11 cellular contexts compared by ENCODE assay signal in genomic region chr7:22578048-22578770, GRCh38.
A peak's percentile ranks its signal among the peaks of the same experiment; 100 is the strongest.
DNase-seq lines count a peak whose midpoint lies in the region; ATAC-seq and TF ChIP-seq lines count a peak whose summit lies in the region.
"Had no signal": no experiment of that assay in that cellular context is flagged by ENCODE, and none has a peak within 500 bp of the region (broad histone marks: within the 10 kb centered on the region; RNA-seq: fewer than 3 reads in every experiment).

No MANE protein-coding gene starts in this region.

- POLR2A ChIA-PET in CD8-positive, alpha-beta memory T cell (lab: Charles Lee), result no interaction called here

- intact Hi-C loops in adrenal gland (cut with DNase I) (no loop called here), left ventricle myocardium inferior (cut with micrococcal nuclease) (no loop called here)

- no peak overlapping the region for H3K4me3 ChIP-seq in adrenal gland
- H3K4me3 ChIP-seq in left ventricle myocardium inferior, result no peak overlapping the region
- peak overlapping the region in 2 of 3 donors; percentile 15 to 25 for H3K4me3 ChIP-seq in skeletal muscle tissue (ENCODE audit: low read length in 3 of 3)
- H3K4me3 ChIP-seq in CD8-positive, alpha-beta memory T cell (ENCODE audit: low read length), result no peak overlapping the region

- no peak overlapping the region for H3K9ac ChIP-seq in skeletal muscle tissue (ENCODE audit: low read depth in 1 of 3, low read length in 3 of 3)

- no peak overlapping the region for H3K4me3 Mint-ChIP-seq in CD8-positive, alpha-beta memory T cell
- H3K4me3 Mint-ChIP-seq: T-helper 17 cell had no signal

- CTCF ChIA-PET in CD8-positive, alpha-beta memory T cell (lab: Charles Lee), result no interaction called here

- peaks cover 0 to 2% (median 0%) of the 10 kb centered on the region in 5 donors for H3K9me3 Mint-ChIP-seq in CD8-positive, alpha-beta memory T cell

- 46 to 64% (median 57%) methylated on average over 5 of the region's 5 CpGs for WGBS in adrenal gland, 4 donors

- H3K4me1 ChIP-seq in adrenal gland (replicated peaks in 1 of 2) (peaks cover 0 to 14% of the 10 kb centered on the region in 2 donors), left ventricle myocardium inferior (peaks cover 33% of the 10 kb centered on the region), skeletal muscle tissue (ENCODE audit: control insufficient read depth in 3 of 3, insufficient read depth in 3 of 3, low read length in 3 of 3) (peaks cover 13 to 22% (median 21%) of the 10 kb centered on the region in 3 donors)
- H3K4me1 ChIP-seq in CD8-positive, alpha-beta memory T cell (ENCODE audit: insufficient read depth, low read length), result no peaks in the 10 kb centered on the region

- H3K27me3 ChIP-seq in adrenal gland (no peaks in the 10 kb centered on the region), left ventricle myocardium inferior (ENCODE audit: low read depth) (no peaks in the 10 kb centered on the region), skeletal muscle tissue (ENCODE audit: control insufficient read depth in 3 of 3, insufficient read depth in 3 of 3, low read length in 3 of 3) (peaks cover 0 to 1% (median 0%) of the 10 kb centered on the region in 3 donors)
- no peaks in the 10 kb centered on the region for H3K27me3 ChIP-seq in CD8-positive, alpha-beta memory T cell (ENCODE audit: insufficient read depth, low read length, poor library complexity, severe bottlenecking)

- H3K9me3 ChIP-seq in adrenal gland (replicated peaks in 1 of 3) (no peaks in the 10 kb centered on the region), left ventricle myocardium inferior (replicated peaks) (no peaks in the 10 kb centered on the region), skeletal muscle tissue (ENCODE audit: control insufficient read depth in 3 of 3, low read length in 3 of 3) (no peaks in the 10 kb centered on the region)
- no peaks in the 10 kb centered on the region for H3K9me3 ChIP-seq in CD8-positive, alpha-beta memory T cell (ENCODE audit: low read length)

- ATAC-seq in GM19463 (IDR thresholded peaks at IDR 0.05; ENCODE audit: unreplicated experiment) (no peak), GM18867 (IDR thresholded peaks at IDR 0.05; ENCODE audit: unreplicated experiment) (no peak)
- ATAC-seq: T-helper 17 cell had no signal

- DNase-seq in H4 (ENCODE audit: low spot score) (peak; percentile 86), adrenal gland (no peak), left ventricle myocardium inferior (no peak)
- no peak for DNase-seq in CD8-positive, alpha-beta memory T cell
- DNase-seq in activated naive CD4-positive, alpha-beta T cell treated with anti-CD3 and anti-CD28 coated beads, Interleukin-2, amount 50 U/mL, for 16 hours, result no peak
- DNase-seq: NCI-H1092; stimulated activated CD4-positive, alpha-beta T cell treated with anti-CD3 and anti-CD28 coated beads, Interleukin-1b, Interleukin-23, amount 100 ng/mL, for 48 hours; T-helper 17 cell had no signal

- TF ChIP-seq CTCF in adrenal gland (IDR thresholded peaks at IDR 0.05), result no peak
- TF ChIP-seq CTCF in left ventricle myocardium inferior (IDR thresholded peaks at IDR 0.05; ENCODE audit: borderline replicate concordance), result no peak

- H3K36me3 Mint-ChIP-seq in CD8-positive, alpha-beta memory T cell, result no peaks in the 10 kb centered on the region

- peaks cover 10 to 25% of the 10 kb centered on the region in 2 donors for H3K27me3 Mint-ChIP-seq in CD8-positive, alpha-beta memory T cell

- H3K36me3 ChIP-seq in adrenal gland (replicated peaks in 1 of 2) (no peaks in the 10 kb centered on the region), left ventricle myocardium inferior (no peaks in the 10 kb centered on the region), skeletal muscle tissue (ENCODE audit: control insufficient read depth in 3 of 3, insufficient read depth in 3 of 3, low read length in 3 of 3) (no peaks in the 10 kb centered on the region)
- no peaks in the 10 kb centered on the region for H3K36me3 ChIP-seq in CD8-positive, alpha-beta memory T cell (ENCODE audit: insufficient read depth, low read length)

- H3K27ac Mint-ChIP-seq in CD8-positive, alpha-beta memory T cell, result no peak overlapping the region
- H3K27ac Mint-ChIP-seq: T-helper 17 cell had no signal

- H3K4me1 Mint-ChIP-seq in CD8-positive, alpha-beta memory T cell, result no peaks in the 10 kb centered on the region
- H3K4me1 Mint-ChIP-seq: T-helper 17 cell had no signal

- H3K27ac ChIP-seq in adrenal gland (peak overlapping the region in 4 of 5 donors; percentile 43 to 92 (median 61)), left ventricle myocardium inferior (replicated peaks) (peak overlapping the region; percentile 78), skeletal muscle tissue (ENCODE audit: low read depth, low read length) (peak overlapping the region; percentile 72)
- no peak overlapping the region for H3K27ac ChIP-seq in CD8-positive, alpha-beta memory T cell (ENCODE audit: low read depth, low read length)

- no peak for TF ChIP-seq POLR2A in adrenal gland (IDR thresholded peaks at IDR 0.05)

Comparison
In these comparisons a context has a peak if more than half of its experiments do, and no peak if none do; other contexts are left out.
1. H3K4me3 ChIP-seq: peak in skeletal muscle tissue (2 of 3); none in adrenal gland (0 of 4), left ventricle myocardium inferior (single experiment) and CD8-positive, alpha-beta memory T cell (single experiment).